21 cellular contexts compared by ENCODE assay signal in the genomic region with DNA sequence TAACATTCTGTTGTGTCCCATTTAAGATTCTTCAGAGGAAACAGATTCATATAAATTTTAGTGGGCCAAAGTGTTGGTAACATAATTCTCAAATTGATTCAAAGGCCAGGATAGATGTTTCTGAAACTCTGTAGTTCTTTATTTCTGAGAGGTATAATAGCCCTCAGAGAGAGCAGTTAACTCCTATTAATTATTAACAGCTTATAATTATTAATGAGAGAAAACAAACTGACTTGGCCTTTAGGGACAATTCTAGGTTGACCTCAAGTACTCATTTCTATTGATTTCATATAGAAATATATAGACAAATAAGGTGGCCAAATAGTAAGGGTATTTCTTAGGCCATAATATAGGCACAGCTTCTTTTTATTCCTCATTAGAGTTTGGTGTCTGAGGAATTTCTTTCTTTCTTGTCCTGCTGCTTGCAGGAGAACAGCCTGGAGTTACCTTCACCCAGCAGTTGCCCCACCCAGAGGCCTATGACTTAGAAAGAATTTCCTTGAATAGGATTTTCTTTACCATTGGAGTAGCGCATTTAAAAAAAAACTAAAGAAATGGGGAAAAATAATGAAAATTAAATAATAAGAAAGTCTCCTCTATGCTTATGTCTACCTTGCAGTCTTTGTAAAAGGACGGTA.
"Had no signal": no experiment of that assay in that cellular context is flagged by ENCODE, and none has a peak within 500 bp of the region (broad histone marks: within the 10 kb centered on the region; RNA-seq: fewer than 3 reads in every experiment).

No MANE protein-coding gene starts in this region.

- H3K4me3 Mint-ChIP-seq: activated CD4-positive, alpha-beta memory T cell treated with anti-CD3 and anti-CD28 coated beads, Interleukin-2, amount 10 ng/mL, durations not matched to agents 7 days and 5 days; activated CD4-positive, alpha-beta T cell treated with anti-CD3 and anti-CD28 coated beads, Interleukin-2, amount 10 ng/mL, durations not matched to agents 24 days and 14 days; activated T-cell treated with anti-CD3 and anti-CD28 coated beads, Interleukin-2, amount 50 U/mL, for 72 hours; memory B cell; stimulated activated effector memory CD8-positive, alpha-beta T cell treated with anti-CD3 and anti-CD28 coated beads, Interleukin-12 subunit alpha, Interleukin-12 subunit beta, amount 100 ng/mL, for 72 hours; stimulated activated naive CD8-positive, alpha-beta T cell treated with anti-CD3 and anti-CD28 coated beads, Interleukin-15, amount 100 ng/mL, for 72 hours; T-helper 17 cell had no signal

- H3K27ac ChIP-seq: body of pancreas, cardiac muscle cell, foreskin keratinocyte, tibial artery had no signal

- ATAC-seq: activated CD4-positive, CD25-positive, alpha-beta regulatory T cell treated with anti-CD3 and anti-CD28 coated beads, Interleukin-2, amount 50 U/mL, for 24 hours; activated T-cell treated with anti-CD3 and anti-CD28 coated beads, Interleukin-2, amount 50 U/mL, for 72 hours; body of pancreas; foreskin keratinocyte; stimulated activated effector memory CD8-positive, alpha-beta T cell treated with anti-CD3 and anti-CD28 coated beads, Interleukin-12 subunit alpha, Interleukin-12 subunit beta, amount 100 ng/mL, for 72 hours; stimulated activated naive CD8-positive, alpha-beta T cell treated with anti-CD3 and anti-CD28 coated beads, Interleukin-15, amount 100 ng/mL, for 72 hours; T-helper 17 cell had no signal

- H3K9me3 ChIP-seq: body of pancreas, tibial artery had no signal

- H3K4me1 Mint-ChIP-seq: activated CD4-positive, alpha-beta memory T cell treated with anti-CD3 and anti-CD28 coated beads, Interleukin-2, amount 10 ng/mL, durations not matched to agents 7 days and 5 days; activated CD4-positive, alpha-beta T cell treated with anti-CD3 and anti-CD28 coated beads, Interleukin-2, amount 10 ng/mL, durations not matched to agents 24 days and 14 days; memory B cell; stimulated activated effector memory CD8-positive, alpha-beta T cell treated with anti-CD3 and anti-CD28 coated beads, Interleukin-12 subunit alpha, Interleukin-12 subunit beta, amount 100 ng/mL, for 72 hours; stimulated activated naive CD8-positive, alpha-beta T cell treated with anti-CD3 and anti-CD28 coated beads, Interleukin-15, amount 100 ng/mL, for 72 hours; T-helper 17 cell had no signal

- DNase-seq: activated CD4-positive, alpha-beta memory T cell treated with anti-CD3 and anti-CD28 coated beads, Interleukin-2, amount 10 ng/mL, durations not matched to agents 7 days and 5 days; activated CD4-positive, alpha-beta T cell treated with anti-CD3 and anti-CD28 coated beads, Interleukin-2, amount 10 ng/mL, durations not matched to agents 24 days and 14 days; activated gamma-delta T cell; activated naive CD4-positive, alpha-beta T cell treated with anti-CD3 and anti-CD28 coated beads, Interleukin-2, amount 50 U/mL, for 16 hours; activated T-cell treated with anti-CD3 and anti-CD28 coated beads, Interleukin-2, amount 50 U/mL, for 72 hours; anterior cingulate cortex; body of pancreas; cortex of kidney; effector CD4-positive, alpha-beta T cell; foreskin keratinocyte; occipital lobe; posterior cingulate gyrus; stimulated activated CD4-positive, alpha-beta T cell treated with anti-CD3 and anti-CD28 coated beads, Interleukin-1b, Interleukin-23, amount 100 ng/mL, for 48 hours; stimulated activated naive CD8-positive, alpha-beta T cell treated with anti-CD3 and anti-CD28 coated beads, Interleukin-15, amount 100 ng/mL, for 72 hours; SW 1271; T-helper 17 cell; tibial artery had no signal

- H3K4me3 ChIP-seq: body of pancreas, cardiac muscle cell, tibial artery had no signal

- H3K27me3 ChIP-seq: body of pancreas, cardiac muscle cell, foreskin keratinocyte, tibial artery had no signal

- H3K36me3 Mint-ChIP-seq: memory B cell; stimulated activated effector memory CD8-positive, alpha-beta T cell treated with anti-CD3 and anti-CD28 coated beads, Interleukin-12 subunit alpha, Interleukin-12 subunit beta, amount 100 ng/mL, for 72 hours had no signal

- H3K9me3 Mint-ChIP-seq: activated CD4-positive, alpha-beta T cell treated with anti-CD3 and anti-CD28 coated beads, Interleukin-2, amount 10 ng/mL, durations not matched to agents 24 days and 14 days had no signal

- H3K27ac Mint-ChIP-seq: activated CD4-positive, alpha-beta memory T cell treated with anti-CD3 and anti-CD28 coated beads, Interleukin-2, amount 10 ng/mL, durations not matched to agents 7 days and 5 days; activated CD4-positive, alpha-beta T cell treated with anti-CD3 and anti-CD28 coated beads, Interleukin-2, amount 10 ng/mL, durations not matched to agents 24 days and 14 days; activated T-cell treated with anti-CD3 and anti-CD28 coated beads, Interleukin-2, amount 50 U/mL, for 72 hours; memory B cell; stimulated activated effector memory CD8-positive, alpha-beta T cell treated with anti-CD3 and anti-CD28 coated beads, Interleukin-12 subunit alpha, Interleukin-12 subunit beta, amount 100 ng/mL, for 72 hours; stimulated activated naive CD8-positive, alpha-beta T cell treated with anti-CD3 and anti-CD28 coated beads, Interleukin-15, amount 100 ng/mL, for 72 hours; T-helper 17 cell had no signal

- H3K27me3 Mint-ChIP-seq: activated CD4-positive, alpha-beta memory T cell treated with anti-CD3 and anti-CD28 coated beads, Interleukin-2, amount 10 ng/mL, durations not matched to agents 7 days and 5 days; activated CD4-positive, alpha-beta T cell treated with anti-CD3 and anti-CD28 coated beads, Interleukin-2, amount 10 ng/mL, durations not matched to agents 24 days and 14 days; memory B cell; stimulated activated naive CD8-positive, alpha-beta T cell treated with anti-CD3 and anti-CD28 coated beads, Interleukin-15, amount 100 ng/mL, for 72 hours; T-helper 17 cell had no signal

- H3K36me3 ChIP-seq: cardiac muscle cell, tibial artery had no signal

- H3K4me1 ChIP-seq: foreskin keratinocyte, tibial artery had no signal
